8 cellular contexts compared by ENCODE assay signal in genomic region chr17:77011173-77012011, GRCh38.
DNase-seq lines count a peak whose midpoint lies in the region; ATAC-seq and TF ChIP-seq lines count a peak whose summit lies in the region.

No MANE protein-coding gene starts in this region.

- POLR2A ChIA-PET in HCT116 (lab: Charles Lee): no interaction called here

- H3K9ac ChIP-seq in HCT116 (ENCODE audit: low read length): no peak overlapping the region

- H3K36me3 Mint-ChIP-seq in activated naive CD4-positive, alpha-beta T cell treated with anti-CD3 and anti-CD28 coated beads, Interleukin-2, amount 10 ng/mL, durations not matched to agents 7 days and 5 days: peaks cover 4% of the 10 kb centered on the region

- H3K9me3 ChIP-seq in HCT116 (ENCODE audit: control insufficient read depth in 1 of 2, insufficient read depth in 1 of 2, low read depth in 1 of 2, low read length in 2 of 2): 0 out of 4 replicates have a peak, but pooled peaks cover 2 to 11% of the 10 kb centered on the region in 2 experiments
- peaks cover 14% of the 10 kb centered on the region for H3K9me3 ChIP-seq in MG63

- H3K4me2 ChIP-seq in HCT116 (ENCODE audit: low read length): no peak overlapping the region

- DNase-seq in Ammon's horn (ENCODE audit: low spot score): peak; percentile 27
- DNase-seq in HCT116 (ENCODE audit: low read depth, low spot score): peak; percentile 48
- peak; percentile 78 for DNase-seq in OCI-M1 (lab: John Stamatoyannopoulos, UW)
- DNase-seq in activated naive CD4-positive, alpha-beta T cell treated with anti-CD3 and anti-CD28 coated beads, Interleukin-2, amount 10 ng/mL, durations not matched to agents 7 days and 5 days: peak; percentile 72
- no peak for DNase-seq in left lobe of liver (ENCODE audit: low spot score)
- peak; percentile 21 for DNase-seq in stromal cell of bone marrow (ENCODE audit: low read depth)
- DNase-seq in MG63: no peak

- no TSS peak for BruUV-seq in HCT116 (replicated peaks; lab: Mats Ljungman, UMichigan)

- H3K9me3 Mint-ChIP-seq in activated naive CD4-positive, alpha-beta T cell treated with anti-CD3 and anti-CD28 coated beads, Interleukin-2, amount 10 ng/mL, durations not matched to agents 7 days and 5 days: peaks cover 4% of the 10 kb centered on the region

- H3K79me2 ChIP-seq in HCT116 (ENCODE audit: insufficient read depth, low read length): no peaks in the 10 kb centered on the region

- H3K4me1 ChIP-seq in HCT116 (ENCODE audit: control insufficient read depth in 1 of 2, insufficient read depth in 2 of 2, low read length in 2 of 2): no peaks in the 10 kb centered on the region

- H3K4me3 ChIP-seq in HCT116 (replicated peaks in 1 of 2; ENCODE audit: low read depth in 1 of 2, low read length in 2 of 2) (no peak overlapping the region), MG63 (no peak overlapping the region)

- H3K36me3 ChIP-seq in HCT116 (ENCODE audit: control insufficient read depth in 1 of 2, insufficient read depth in 2 of 2, low read length in 2 of 2) (no peaks in the 10 kb centered on the region), MG63 (no peaks in the 10 kb centered on the region)

- H2AFZ ChIP-seq in HCT116 (ENCODE audit: low read depth, low read length, poor library complexity, severe bottlenecking): peak overlapping the region; percentile 34

- TF ChIP-seq POLR2A in HCT116 (IDR thresholded peaks at IDR 0.05; ENCODE audit: borderline replicate concordance, extremely low read depth, insufficient read depth, insufficient read length): no peak

- no peaks in the 10 kb centered on the region for H4K20me1 ChIP-seq in HCT116 (ENCODE audit: insufficient read depth)

- peak; percentile 89 for TF ChIP-seq RAD21 in HCT116 (IDR thresholded peaks at IDR 0.05; ENCODE audit: low read depth)

- H3K27ac Mint-ChIP-seq in activated naive CD4-positive, alpha-beta T cell treated with anti-CD3 and anti-CD28 coated beads, Interleukin-2, amount 10 ng/mL, durations not matched to agents 7 days and 5 days: no peak overlapping the region

- CTCF ChIA-PET in HCT116 (lab: Charles Lee): interaction anchor here (1.0 to 2.4 kb wide), 4 partner anchors 8 to 55 kb away, joined by 3 to 20 read pairs (median 4); no protein-coding TSS in a partner anchor
- CTCF ChIA-PET in activated naive CD4-positive, alpha-beta T cell treated with anti-CD3 and anti-CD28 coated beads, Interleukin-2, amount 10 ng/mL, durations not matched to agents 7 days and 5 days (lab: Charles Lee): interaction anchor here (0.6 to 2.9 kb wide), 8 partner anchors 9 to 271 kb away, joined by 3 to 31 read pairs (median 4); partner anchors contain the start of gene MGAT5B

- no peak overlapping the region for H3K4me3 Mint-ChIP-seq in activated naive CD4-positive, alpha-beta T cell treated with anti-CD3 and anti-CD28 coated beads, Interleukin-2, amount 10 ng/mL, durations not matched to agents 7 days and 5 days

- RAD21 ChIA-PET in HCT116 (lab: Charles Lee; ENCODE audit: low non-redundant PET in 1 of 2, low total read pairs in 2 of 2, uncharacterized antibody in 2 of 2, unreplicated experiment in 2 of 2): interaction anchor here (0.5 to 1.0 kb wide), 3 partner anchors 45 to 283 kb away, joined by 3 read pairs; no protein-coding TSS in a partner anchor

- no peaks in the 10 kb centered on the region for H3K9me2 ChIP-seq in HCT116 (ENCODE audit: insufficient read depth)

- intact Hi-C loops in HCT116 (cut with micrococcal nuclease): loop anchor here (1.0 kb wide), 3 partner anchors 45 to 236 kb away; no protein-coding TSS in a partner anchor

- ATAC-seq in HCT116 (peak; percentile 81), left lobe of liver (peak; percentile 53), GM19395 (IDR thresholded peaks at IDR 0.05; ENCODE audit: unreplicated experiment) (no peak)

- no peak overlapping the region for H3K27ac ChIP-seq in HCT116 (ENCODE audit: low read depth, low read length)

- peaks cover 53% of the 10 kb centered on the region for H3K27me3 Mint-ChIP-seq in activated naive CD4-positive, alpha-beta T cell treated with anti-CD3 and anti-CD28 coated beads, Interleukin-2, amount 10 ng/mL, durations not matched to agents 7 days and 5 days

- no peaks in the 10 kb centered on the region for H3K4me1 Mint-ChIP-seq in activated naive CD4-positive, alpha-beta T cell treated with anti-CD3 and anti-CD28 coated beads, Interleukin-2, amount 10 ng/mL, durations not matched to agents 7 days and 5 days

- H3K27me3 ChIP-seq in HCT116 (ENCODE audit: insufficient read depth, low read length): no peaks in the 10 kb centered on the region
- no peaks in the 10 kb centered on the region for H3K27me3 ChIP-seq in MG63

- TF ChIP-seq CTCF in HCT116 (IDR thresholded peaks at IDR 0.05 in 2 of 3, conservative IDR thresholded peaks at IDR 0.05 in 1 of 3; ENCODE audit: borderline replicate concordance in 1 of 3, insufficient read depth in 1 of 3, low read depth in 2 of 3, low read length in 2 of 3): peak; percentile 88 to 93 (median 89)

TF ChIP-seq in HCT116, 20 proteins besides CTCF, POLR2A, EP300 and RAD21:
- TF ChIP-seq SP1 (IDR thresholded peaks at IDR 0.05; ENCODE audit: low read depth) (no peak), CEBPB (IDR thresholded peaks at IDR 0.05; ENCODE audit: low read depth) (peak; percentile 37; the same call in 1 of the 2 replicates), FOSL1 (IDR thresholded peaks at IDR 0.05; ENCODE audit: low read depth) (0 out of 2 replicates have a peak, but pooled peaks have one; percentile 8), CBX3 (IDR thresholded peaks at IDR 0.05; ENCODE audit: low read depth) (peak; percentile 36; the same call in 1 of the 2 replicates), SRF (IDR thresholded peaks at IDR 0.05; ENCODE audit: low read depth) (no peak), ELF1 (IDR thresholded peaks at IDR 0.05; ENCODE audit: borderline replicate concordance, low read depth) (no peak), SIN3A (IDR thresholded peaks at IDR 0.05; ENCODE audit: low read depth) (no peak)
- TF ChIP-seq, protein P1, sequence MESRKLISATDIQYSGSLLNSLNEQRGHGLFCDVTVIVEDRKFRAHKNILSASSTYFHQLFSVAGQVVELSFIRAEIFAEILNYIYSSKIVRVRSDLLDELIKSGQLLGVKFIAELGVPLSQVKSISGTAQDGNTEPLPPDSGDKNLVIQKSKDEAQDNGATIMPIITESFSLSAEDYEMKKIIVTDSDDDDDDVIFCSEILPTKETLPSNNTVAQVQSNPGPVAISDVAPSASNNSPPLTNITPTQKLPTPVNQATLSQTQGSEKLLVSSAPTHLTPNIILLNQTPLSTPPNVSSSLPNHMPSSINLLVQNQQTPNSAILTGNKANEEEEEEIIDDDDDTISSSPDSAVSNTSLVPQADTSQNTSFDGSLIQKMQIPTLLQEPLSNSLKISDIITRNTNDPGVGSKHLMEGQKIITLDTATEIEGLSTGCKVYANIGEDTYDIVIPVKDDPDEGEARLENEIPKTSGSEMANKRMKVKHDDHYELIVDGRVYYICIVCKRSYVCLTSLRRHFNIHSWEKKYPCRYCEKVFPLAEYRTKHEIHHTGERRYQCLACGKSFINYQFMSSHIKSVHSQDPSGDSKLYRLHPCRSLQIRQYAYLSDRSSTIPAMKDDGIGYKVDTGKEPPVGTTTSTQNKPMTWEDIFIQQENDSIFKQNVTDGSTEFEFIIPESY (IDR thresholded peaks at IDR 0.05; ENCODE audit: extremely low read depth, insufficient replicate concordance, low read length): no peak

Comparison
In these comparisons a context has a peak if more than half of its experiments do, and no peak if none do; other contexts are left out.
1. DNase-seq: peak in Ammon's horn (single experiment), HCT116 (single experiment), OCI-M1 (single experiment), activated naive CD4-positive, alpha-beta T cell treated with anti-CD3 and anti-CD28 coated beads, Interleukin-2, amount 10 ng/mL, durations not matched to agents 7 days and 5 days (single experiment) and stromal cell of bone marrow (single experiment); none in left lobe of liver (single experiment) and MG63 (single experiment).